Comparison of ENCODE assay signal across 8 cellular contexts in genomic region chr22:40238425-40239344, GRCh38.
A peak's percentile ranks its signal among the peaks of the same experiment; 100 is the strongest.
DNase-seq lines count a peak whose midpoint lies in the region; ATAC-seq and TF ChIP-seq lines count a peak whose summit lies in the region.

No MANE protein-coding gene starts in this region.

- peak overlapping the region; percentile 16 for H3K4me2 ChIP-seq in hepatocyte

- peaks cover 71% of the 10 kb centered on the region for H4K20me1 ChIP-seq in hepatocyte (ENCODE audit: insufficient read depth, poor library complexity, severe bottlenecking)

- in situ Hi-C loops in transverse colon (cut with MboI; ENCODE audit: low pct_ligation_motif_present in 1 of 4, low pct_unique_long_range_greater_than_20kb in 1 of 4, low sequenced_read_pairs in 3 of 4) = no loop called here

- no peaks in the 10 kb centered on the region for H3K9me3 ChIP-seq in adrenal gland (replicated peaks in 1 of 3)
- no peaks in the 10 kb centered on the region for H3K9me3 ChIP-seq in hepatocyte (ENCODE audit: low read depth)
- H3K9me3 ChIP-seq in transverse colon = no peaks in the 10 kb centered on the region

- DNase-seq in activated T-cell treated with anti-CD3 and anti-CD28 coated beads, Interleukin-2, amount 50 U/mL, for 72 hours = peak in 1 of 2 donors; percentile 21
- no peak for DNase-seq in activated T-cell treated with anti-CD3 and anti-CD28 coated beads, Interleukin-2, amount 50 U/mL, for 4 hours
- peak in 6 of 7 donors; percentile 43 to 70 (median 54) for DNase-seq in adrenal gland
- no peak for DNase-seq in hepatocyte (ENCODE audit: low spot score)
- no peak for DNase-seq in transverse colon
- no peak for DNase-seq in retina
- no peak for DNase-seq in DMS153 treated with DMSO at 0.1 percent for 48 hours (lab: John Stamatoyannopoulos, UW; ENCODE audit: unreplicated experiment)

- H3K4me1 ChIP-seq in adrenal gland (replicated peaks in 1 of 2) (peaks cover 22 to 44% of the 10 kb centered on the region in 2 donors), hepatocyte (ENCODE audit: insufficient read depth) (peaks cover 3% of the 10 kb centered on the region), transverse colon (peaks cover 8 to 27% (median 12%) of the 10 kb centered on the region in 4 donors)

- TF ChIP-seq POLR2A in adrenal gland (IDR thresholded peaks at IDR 0.05) (no peak), transverse colon (IDR thresholded peaks at IDR 0.05) (no peak)

- H3K4me1 Mint-ChIP-seq in activated T-cell treated with anti-CD3 and anti-CD28 coated beads, Interleukin-2, amount 50 U/mL, for 72 hours (ENCODE audit: low read depth) = peaks cover 85% of the 10 kb centered on the region
- H3K4me1 Mint-ChIP-seq in activated T-cell treated with anti-CD3 and anti-CD28 coated beads, Interleukin-2, amount 50 U/mL, for 4 hours (ENCODE audit: low read depth) = peaks cover 85% of the 10 kb centered on the region

- H3K27ac ChIP-seq in adrenal gland = peak overlapping the region in 3 of 5 donors; percentile 44 to 70 (median 55)
- H3K27ac ChIP-seq in hepatocyte = peak overlapping the region; percentile 43
- H3K27ac ChIP-seq in transverse colon = peak overlapping the region; percentile 1 to 42 (median 16)

- H3K36me3 Mint-ChIP-seq in activated T-cell treated with anti-CD3 and anti-CD28 coated beads, Interleukin-2, amount 50 U/mL, for 72 hours (ENCODE audit: insufficient read depth in 2 of 2) = peaks cover 0 to 2% of the 10 kb centered on the region in 2 donors
- peaks cover 13% of the 10 kb centered on the region for H3K36me3 Mint-ChIP-seq in activated T-cell treated with anti-CD3 and anti-CD28 coated beads, Interleukin-2, amount 50 U/mL, for 4 hours (ENCODE audit: insufficient read depth)

- peak overlapping the region; percentile 36 for H3K27ac Mint-ChIP-seq in activated T-cell treated with anti-CD3 and anti-CD28 coated beads, Interleukin-2, amount 50 U/mL, for 72 hours

- H3K4me3 ChIP-seq in adrenal gland (no peak overlapping the region), hepatocyte (no peak overlapping the region), transverse colon (no peak overlapping the region)

- TF ChIP-seq CTCF in adrenal gland (IDR thresholded peaks at IDR 0.05) (no peak), hepatocyte (IDR thresholded peaks at IDR 0.05; ENCODE audit: poor library complexity) (no peak), transverse colon (IDR thresholded peaks at IDR 0.05) (no peak)

- peaks cover 100% of the 10 kb centered on the region for H3K79me2 ChIP-seq in hepatocyte

- no peaks in the 10 kb centered on the region for H3K27me3 ChIP-seq in adrenal gland
- no peaks in the 10 kb centered on the region for H3K27me3 ChIP-seq in hepatocyte
- H3K27me3 ChIP-seq in transverse colon = no peaks in the 10 kb centered on the region

- TF ChIP-seq EP300 in transverse colon (IDR thresholded peaks at IDR 0.05; ENCODE audit: low read depth) = no peak

- intact Hi-C loops in adrenal gland (cut with DNase I) = no loop called here
- intact Hi-C loops in transverse colon (cut with DNase I; ENCODE audit: low total_unique reads) = no loop called here

- no peak overlapping the region for H2AFZ ChIP-seq in hepatocyte

- H3K36me3 ChIP-seq in adrenal gland (replicated peaks in 1 of 2) (no peaks in the 10 kb centered on the region), hepatocyte (replicated peaks; ENCODE audit: insufficient read depth, low read depth) (no peaks in the 10 kb centered on the region), transverse colon (no peaks in the 10 kb centered on the region)

- no peaks in the 10 kb centered on the region for H3K27me3 Mint-ChIP-seq in activated T-cell treated with anti-CD3 and anti-CD28 coated beads, Interleukin-2, amount 50 U/mL, for 72 hours (ENCODE audit: low read depth)
- no peaks in the 10 kb centered on the region for H3K27me3 Mint-ChIP-seq in activated T-cell treated with anti-CD3 and anti-CD28 coated beads, Interleukin-2, amount 50 U/mL, for 4 hours (ENCODE audit: low read depth)

- 53 to 63% (median 60%) methylated on average over 16 of the region's 16 CpGs for WGBS in adrenal gland, 4 donors
- 81% methylated on average over 16 of the region's 16 CpGs for WGBS in hepatocyte (ENCODE audit: low lambda C conversion rate, missing lambda C conversion rate)
- 66 to 68% methylated on average over 8 to 16 of the region's 16 CpGs for WGBS in transverse colon (ENCODE audit: low coverage in 1 of 2), 2 donors

- H3K4me3 Mint-ChIP-seq in activated T-cell treated with anti-CD3 and anti-CD28 coated beads, Interleukin-2, amount 50 U/mL, for 72 hours = peak overlapping the region; percentile 61 to 70
- H3K4me3 Mint-ChIP-seq in activated T-cell treated with anti-CD3 and anti-CD28 coated beads, Interleukin-2, amount 50 U/mL, for 4 hours = no peak overlapping the region

- H3K9me3 Mint-ChIP-seq in activated T-cell treated with anti-CD3 and anti-CD28 coated beads, Interleukin-2, amount 50 U/mL, for 72 hours = peaks cover 0 to 2% of the 10 kb centered on the region in 2 donors
- H3K9me3 Mint-ChIP-seq in activated T-cell treated with anti-CD3 and anti-CD28 coated beads, Interleukin-2, amount 50 U/mL, for 4 hours = no peaks in the 10 kb centered on the region

- H3K9me2 ChIP-seq in hepatocyte (replicated peaks; ENCODE audit: insufficient read depth) = no peaks in the 10 kb centered on the region

- peak in 1 of 2 donors; percentile 63 for ATAC-seq in activated T-cell treated with anti-CD3 and anti-CD28 coated beads, Interleukin-2, amount 50 U/mL, for 72 hours (replicated peaks in 1 of 2)
- ATAC-seq in activated T-cell treated with anti-CD3 and anti-CD28 coated beads, Interleukin-2, amount 50 U/mL, for 4 hours = no peak
- no peak for ATAC-seq in GM19467 (IDR thresholded peaks at IDR 0.05; ENCODE audit: unreplicated experiment)

Comparison
In these comparisons a context has a peak if more than half of its experiments do, and no peak if none do; other contexts are left out.
1. DNase-seq: peak in adrenal gland (6 of 7); none in activated T-cell treated with anti-CD3 and anti-CD28 coated beads, Interleukin-2, amount 50 U/mL, for 4 hours (single experiment), hepatocyte (single experiment), transverse colon (single experiment), retina (single experiment) and DMS153 treated with DMSO at 0.1 percent for 48 hours (single experiment).
2. Peak in every context shown above with its lines, with median percentiles within 50 percentile points of each other: H3K27ac ChIP-seq.